ENCODE assay signal across 25 cellular contexts in the genomic region with DNA sequence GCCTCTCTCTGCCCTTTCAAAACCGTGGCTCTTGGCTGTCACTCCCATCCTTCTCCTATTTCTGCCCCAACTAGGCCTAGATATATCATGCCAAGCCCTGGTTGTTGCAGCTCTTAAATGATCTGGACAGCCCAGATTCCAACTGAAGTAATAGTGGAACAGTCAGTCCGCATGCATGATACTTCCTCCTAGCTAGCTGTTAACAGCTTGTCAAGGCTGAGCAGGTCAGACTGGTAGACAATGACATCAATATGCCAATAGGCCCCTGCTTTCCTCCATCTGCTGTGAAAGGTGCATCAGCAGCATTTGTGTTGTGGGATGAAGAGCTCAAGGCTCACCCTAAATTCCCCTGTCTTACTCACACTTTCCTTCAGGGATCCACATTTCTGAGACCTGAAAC.
DNase-seq lines count a peak whose midpoint lies in the region; ATAC-seq and TF ChIP-seq lines count a peak whose summit lies in the region.
"Had no signal": no experiment of that assay in that cellular context is flagged by ENCODE, and none has a peak within 500 bp of the region (broad histone marks: within the 10 kb centered on the region; RNA-seq: fewer than 3 reads in every experiment).

No MANE protein-coding gene starts in this region.

- no peaks in the 10 kb centered on the region for H3K27me3 Mint-ChIP-seq in stimulated activated memory B cell treated with anti-CD40 and anti-IgM and Interleukin-4, amounts not matched to agents 10 μg/mL and 1 μg/mL and 100 μg/mL, for 72 hours
- peaks cover 3% of the 10 kb centered on the region for H3K27me3 Mint-ChIP-seq in activated CD4-positive, alpha-beta T cell treated with anti-CD3 and anti-CD28 coated beads, Interleukin-2, amount 10 ng/mL, durations not matched to agents 24 days and 14 days
- peaks cover 0 to 4% of the 10 kb centered on the region in 2 donors for H3K27me3 Mint-ChIP-seq in T-cell
- H3K27me3 Mint-ChIP-seq: activated B cell treated with CpG ODN at 0.5 μM for 24 hours; stimulated activated naive CD8-positive, alpha-beta T cell treated with anti-CD3 and anti-CD28 coated beads, Interleukin-15, Interleukin-2, amounts not matched to agents 100 ng/mL and 50 ng/mL, for 24 hours had no signal

- no peak overlapping the region for H3K27ac Mint-ChIP-seq in stimulated activated memory B cell treated with anti-CD40 and anti-IgM and Interleukin-4, amounts not matched to agents 10 μg/mL and 1 μg/mL and 100 μg/mL, for 72 hours
- H3K27ac Mint-ChIP-seq in activated CD4-positive, alpha-beta T cell treated with anti-CD3 and anti-CD28 coated beads, Interleukin-2, amount 10 ng/mL, durations not matched to agents 24 days and 14 days: no peak overlapping the region
- H3K27ac Mint-ChIP-seq in T-cell: no peak overlapping the region
- H3K27ac Mint-ChIP-seq: activated B cell treated with CpG ODN at 0.5 μM for 24 hours; activated CD4-positive, alpha-beta memory T cell treated with anti-CD3 and anti-CD28 coated beads, Interleukin-2, amount 10 ng/mL, durations not matched to agents 7 days and 5 days; activated naive CD8-positive, alpha-beta T cell treated with anti-CD3 and anti-CD28 coated beads, Interleukin-2, amount 10 ng/mL, durations not matched to agents 7 days and 5 days; CD14-positive monocyte; stimulated activated naive CD8-positive, alpha-beta T cell treated with anti-CD3 and anti-CD28 coated beads, Interleukin-15, Interleukin-2, amounts not matched to agents 100 ng/mL and 50 ng/mL, for 24 hours had no signal

- DNase-seq in NCI-H69 (lab: John Stamatoyannopoulos, UW) (peak; percentile 47), epithelial cell of esophagus (ENCODE audit: low read depth) (peak; percentile 94), mucosa of gallbladder (ENCODE audit: low spot score) (peak; percentile 14), T-cell (no peak), lower leg skin (ENCODE audit: low spot score in 2 of 2) (no peak)
- no peak for DNase-seq in activated CD4-positive, alpha-beta T cell treated with anti-CD3 and anti-CD28 coated beads, Interleukin-2, amount 10 ng/mL, durations not matched to agents 24 days and 14 days
- DNase-seq: activated B cell treated with CpG ODN at 0.5 μM for 24 hours; activated CD4-positive, alpha-beta memory T cell treated with anti-CD3 and anti-CD28 coated beads, Interleukin-2, amount 10 ng/mL, durations not matched to agents 7 days and 5 days; activated effector memory CD4-positive, alpha-beta T cell treated with anti-CD3 and anti-CD28 coated beads, Interleukin-2, amount 50 U/mL, for 16 hours; activated naive CD8-positive, alpha-beta T cell treated with anti-CD3 and anti-CD28 coated beads, Interleukin-2, amount 10 ng/mL, durations not matched to agents 7 days and 5 days; cerebellar nuclear complex; EL; foreskin fibroblast; H7; hypothalamus; NCI-H1092; NCI-H187 treated with DMSO at 0.1 percent for 48 hours; OCI-M1; stimulated activated CD4-positive, alpha-beta T cell treated with anti-CD3 and anti-CD28 coated beads, Interleukin-12 subunit alpha, Interleukin-12 subunit beta, amount 100 ng/mL, for 4 hours; stimulated activated CD4-positive, alpha-beta T cell treated with anti-CD3 and anti-CD28 coated beads, Interleukin-4, amount 100 ng/mL, for 24 hours; tibial artery had no signal

- intact Hi-C loops in activated CD4-positive, alpha-beta T cell treated with anti-CD3 and anti-CD28 coated beads, Interleukin-2, amount 10 ng/mL, durations not matched to agents 24 days and 14 days (cut with micrococcal nuclease): no loop called here
- intact Hi-C loops in lower leg skin (cut with DNase I; ENCODE audit: low total_unique reads): no loop called here

- CTCF ChIA-PET in T-cell (lab: Charles Lee): interaction anchor here in 1 of 2 donors (1.6 kb wide), 1 partner anchor 241 kb away, joined by 3 read pairs; no protein-coding TSS in a partner anchor

- H3K9me3 Mint-ChIP-seq in stimulated activated memory B cell treated with anti-CD40 and anti-IgM and Interleukin-4, amounts not matched to agents 10 μg/mL and 1 μg/mL and 100 μg/mL, for 72 hours: peaks cover 7% of the 10 kb centered on the region
- H3K9me3 Mint-ChIP-seq in activated CD4-positive, alpha-beta T cell treated with anti-CD3 and anti-CD28 coated beads, Interleukin-2, amount 10 ng/mL, durations not matched to agents 24 days and 14 days: peaks cover 7% of the 10 kb centered on the region
- no peaks in the 10 kb centered on the region for H3K9me3 Mint-ChIP-seq in T-cell
- H3K9me3 Mint-ChIP-seq: activated B cell treated with CpG ODN at 0.5 μM for 24 hours; activated CD4-positive, alpha-beta memory T cell treated with anti-CD3 and anti-CD28 coated beads, Interleukin-2, amount 10 ng/mL, durations not matched to agents 7 days and 5 days; activated naive CD8-positive, alpha-beta T cell treated with anti-CD3 and anti-CD28 coated beads, Interleukin-2, amount 10 ng/mL, durations not matched to agents 7 days and 5 days; CD14-positive monocyte had no signal

- H3K4me1 Mint-ChIP-seq in stimulated activated memory B cell treated with anti-CD40 and anti-IgM and Interleukin-4, amounts not matched to agents 10 μg/mL and 1 μg/mL and 100 μg/mL, for 72 hours: no peaks in the 10 kb centered on the region
- H3K4me1 Mint-ChIP-seq in activated CD4-positive, alpha-beta T cell treated with anti-CD3 and anti-CD28 coated beads, Interleukin-2, amount 10 ng/mL, durations not matched to agents 24 days and 14 days: peaks cover 2% of the 10 kb centered on the region
- no peaks in the 10 kb centered on the region for H3K4me1 Mint-ChIP-seq in T-cell
- H3K4me1 Mint-ChIP-seq: activated B cell treated with CpG ODN at 0.5 μM for 24 hours; activated CD4-positive, alpha-beta memory T cell treated with anti-CD3 and anti-CD28 coated beads, Interleukin-2, amount 10 ng/mL, durations not matched to agents 7 days and 5 days; activated naive CD8-positive, alpha-beta T cell treated with anti-CD3 and anti-CD28 coated beads, Interleukin-2, amount 10 ng/mL, durations not matched to agents 7 days and 5 days; CD14-positive monocyte had no signal

- no peak for TF ChIP-seq POLR2A in lower leg skin (IDR thresholded peaks at IDR 0.05)

- TF ChIP-seq CTCF in epithelial cell of esophagus (IDR thresholded peaks at IDR 0.05; ENCODE audit: insufficient read depth, low read depth, low read length, missing control alignments) (no peak), lower leg skin (IDR thresholded peaks at IDR 0.05) (no peak)

- H3K4me3 Mint-ChIP-seq in stimulated activated memory B cell treated with anti-CD40 and anti-IgM and Interleukin-4, amounts not matched to agents 10 μg/mL and 1 μg/mL and 100 μg/mL, for 72 hours: no peak overlapping the region
- no peak overlapping the region for H3K4me3 Mint-ChIP-seq in activated CD4-positive, alpha-beta T cell treated with anti-CD3 and anti-CD28 coated beads, Interleukin-2, amount 10 ng/mL, durations not matched to agents 24 days and 14 days
- no peak overlapping the region for H3K4me3 Mint-ChIP-seq in T-cell
- H3K4me3 Mint-ChIP-seq: activated B cell treated with CpG ODN at 0.5 μM for 24 hours; activated CD4-positive, alpha-beta memory T cell treated with anti-CD3 and anti-CD28 coated beads, Interleukin-2, amount 10 ng/mL, durations not matched to agents 7 days and 5 days; activated naive CD8-positive, alpha-beta T cell treated with anti-CD3 and anti-CD28 coated beads, Interleukin-2, amount 10 ng/mL, durations not matched to agents 7 days and 5 days; CD14-positive monocyte; stimulated activated naive CD8-positive, alpha-beta T cell treated with anti-CD3 and anti-CD28 coated beads, Interleukin-15, Interleukin-2, amounts not matched to agents 100 ng/mL and 50 ng/mL, for 24 hours had no signal

- H3K36me3 Mint-ChIP-seq in stimulated activated memory B cell treated with anti-CD40 and anti-IgM and Interleukin-4, amounts not matched to agents 10 μg/mL and 1 μg/mL and 100 μg/mL, for 72 hours: no peaks in the 10 kb centered on the region
- H3K36me3 Mint-ChIP-seq in activated CD4-positive, alpha-beta T cell treated with anti-CD3 and anti-CD28 coated beads, Interleukin-2, amount 10 ng/mL, durations not matched to agents 24 days and 14 days (ENCODE audit: low read depth): no peaks in the 10 kb centered on the region
- no peaks in the 10 kb centered on the region for H3K36me3 Mint-ChIP-seq in T-cell
- H3K36me3 Mint-ChIP-seq: activated naive CD8-positive, alpha-beta T cell treated with anti-CD3 and anti-CD28 coated beads, Interleukin-2, amount 10 ng/mL, durations not matched to agents 7 days and 5 days; CD14-positive monocyte had no signal

- WGBS in lower leg skin, 2 donors: 61 to 67% methylated on average over 2 of the region's 2 CpGs

- H3K4me3 ChIP-seq in epithelial cell of esophagus (ENCODE audit: low read length): no peak overlapping the region
- H3K4me3 ChIP-seq in lower leg skin (ENCODE audit: low read depth, poor library complexity, severe bottlenecking): no peak overlapping the region
- H3K4me3 ChIP-seq: tibial artery had no signal

- POLR2A ChIA-PET in T-cell (lab: Charles Lee): no interaction called here

- ATAC-seq in stimulated activated memory B cell treated with anti-CD40 and anti-IgM and Interleukin-4, amounts not matched to agents 10 μg/mL and 1 μg/mL and 100 μg/mL, for 72 hours: peak; percentile 46
- no peak for ATAC-seq in T-cell (replicated peaks in 1 of 4)
- ATAC-seq: Right ventricle myocardium inferior had no signal

Comparison
In these comparisons a context has a peak if more than half of its experiments do, and no peak if none do; other contexts are left out.
1. DNase-seq: peak in NCI-H69 (single experiment), epithelial cell of esophagus (single experiment) and mucosa of gallbladder (single experiment); none in activated CD4-positive, alpha-beta T cell treated with anti-CD3 and anti-CD28 coated beads, Interleukin-2, amount 10 ng/mL, durations not matched to agents 24 days and 14 days (single experiment), T-cell (0 of 34) and lower leg skin (0 of 2).